In the genomic region with DNA sequence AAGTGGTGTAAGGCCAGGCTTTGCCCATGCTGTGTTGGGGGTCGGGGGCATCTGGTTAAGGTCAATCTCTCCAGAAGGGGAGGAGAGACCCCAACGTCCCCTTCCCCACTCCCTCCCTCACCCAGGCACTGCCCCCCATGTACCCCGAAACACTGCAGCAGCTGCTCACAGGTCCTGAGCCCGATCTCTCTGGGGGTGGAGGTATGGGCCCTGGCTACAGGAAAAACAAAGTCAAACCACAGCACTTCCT, we compare ENCODE assay signal across 9 cellular contexts. TPM values are rescaled to one million over a fixed set of nuclear protein-coding genes. Genes with fewer than 3 reads are reported as not detected.
A peak's percentile ranks its signal among the peaks of the same experiment; 100 is the strongest.
DNase-seq lines count a peak whose midpoint lies in the region; TF ChIP-seq lines count a peak whose summit lies in the region.
"Had no signal": no experiment of that assay in that cellular context is flagged by ENCODE, and none has a peak within 500 bp of the region (broad histone marks: within the 10 kb centered on the region; RNA-seq: fewer than 3 reads in every experiment).

No MANE protein-coding gene starts in this region.

- H3K36me3 ChIP-seq in OCI-LY3 (replicated peaks; ENCODE audit: low read depth, low read length) (peaks cover 21% of the 10 kb centered on the region), esophagus muscularis mucosa (peaks cover 11 to 34% (median 26%) of the 10 kb centered on the region in 4 donors), smooth muscle cell (ENCODE audit: low read depth) (no peaks in the 10 kb centered on the region)

- DNase-seq in GM13976 (ENCODE audit: low spot score) (peak; percentile 72), esophagus muscularis mucosa (ENCODE audit: extremely low spot score) (no peak), smooth muscle cell (lab: John Stamatoyannopoulos, UW; ENCODE audit: unreplicated experiment) (no peak), NCI-H1436 treated with DMSO at 0.1 percent for 48 hours (lab: John Stamatoyannopoulos, UW) (no peak), pons (ENCODE audit: low spot score) (no peak), NCI-H446 treated with DMSO at 0.1 percent for 48 hours (lab: John Stamatoyannopoulos, UW) (no peak), SKM-1 treated with dmso at 0.1 percent for 144 hours (lab: John Stamatoyannopoulos, UW; ENCODE audit: unreplicated experiment) (no peak)
- DNase-seq: hippocampal formation had no signal

- no peaks in the 10 kb centered on the region for H3K79me2 ChIP-seq in OCI-LY3 (ENCODE audit: low read length)
- H3K79me2 ChIP-seq in smooth muscle cell (ENCODE audit: low read depth): no peaks in the 10 kb centered on the region

- WGBS in esophagus muscularis mucosa: 65% methylated on average over 4 of the region's 4 CpGs
- 90% methylated on average over 3 of the region's 4 CpGs for WGBS in smooth muscle cell (ENCODE audit: low lambda C conversion rate)

- peaks cover 19% of the 10 kb centered on the region for H3K4me1 ChIP-seq in OCI-LY3 (ENCODE audit: low read length)
- H3K4me1 ChIP-seq in esophagus muscularis mucosa: peaks cover 24 to 65% (median 51%) of the 10 kb centered on the region in 4 donors
- no peaks in the 10 kb centered on the region for H3K4me1 ChIP-seq in smooth muscle cell (ENCODE audit: low read depth)

- no peaks in the 10 kb centered on the region for H3K27me3 ChIP-seq in OCI-LY3 (ENCODE audit: low read depth, low read length)
- no peaks in the 10 kb centered on the region for H3K27me3 ChIP-seq in esophagus muscularis mucosa
- no peaks in the 10 kb centered on the region for H3K27me3 ChIP-seq in smooth muscle cell (ENCODE audit: low read depth)

- no peak overlapping the region for H3K9ac ChIP-seq in OCI-LY3 (ENCODE audit: low read length)
- H3K9ac ChIP-seq in smooth muscle cell (ENCODE audit: low read depth): no peak overlapping the region

- TF ChIP-seq CTCF in GM13976 (IDR thresholded peaks at IDR 0.05; ENCODE audit: borderline replicate concordance, control extremely low read depth, extremely low read depth, insufficient read depth, missing control alignments) (no peak), OCI-LY3 (IDR thresholded peaks at IDR 0.05; ENCODE audit: low read depth, low read length) (no peak), esophagus muscularis mucosa (IDR thresholded peaks at IDR 0.05) (no peak), smooth muscle cell (IDR thresholded peaks at IDR 0.05; ENCODE audit: borderline replicate concordance, insufficient read depth, poor library complexity, severe bottlenecking) (no peak)

- H3K4me3 ChIP-seq in OCI-LY3 (ENCODE audit: low read length) (peak overlapping the region; percentile 73; the same call in 1 of the 2 replicates), esophagus muscularis mucosa (no peak overlapping the region), smooth muscle cell (no peak overlapping the region)

- H3K27ac ChIP-seq in OCI-LY3 (ENCODE audit: low read length) (0 out of 2 replicates have a peak overlapping the region, but pooled peaks have one; percentile 6), esophagus muscularis mucosa (replicated peaks in 1 of 4) (peak overlapping the region; percentile 64 to 78 (median 74)), smooth muscle cell (ENCODE audit: low read depth) (peak overlapping the region; percentile 55)

- TF ChIP-seq POLR2A in esophagus muscularis mucosa (IDR thresholded peaks at IDR 0.05; ENCODE audit: low read depth): no peak

- intact Hi-C loops in esophagus muscularis mucosa (cut with DNase I): loop anchor here (5.0 kb wide), 1 partner anchor 103 kb away; no protein-coding TSS in a partner anchor

- H3K9me3 ChIP-seq in OCI-LY3 (ENCODE audit: insufficient read depth, low read length): no peaks in the 10 kb centered on the region
- H3K9me3 ChIP-seq in esophagus muscularis mucosa: no peaks in the 10 kb centered on the region
- no peaks in the 10 kb centered on the region for H3K9me3 ChIP-seq in smooth muscle cell (replicated peaks; ENCODE audit: low read depth)

- no peak for TF ChIP-seq EP300 in esophagus muscularis mucosa (IDR thresholded peaks at IDR 0.05)

- H2AFZ ChIP-seq in OCI-LY3 (ENCODE audit: low read depth, low read length) (no peak overlapping the region), smooth muscle cell (ENCODE audit: low read depth) (no peak overlapping the region)

- H4K20me1 ChIP-seq in OCI-LY3 (ENCODE audit: insufficient read depth, low read length) (no peaks in the 10 kb centered on the region), smooth muscle cell (ENCODE audit: low read depth) (peaks cover 6% of the 10 kb centered on the region)

- peaks cover 32% of the 10 kb centered on the region for H3F3A ChIP-seq in smooth muscle cell (ENCODE audit: low read depth)

- in situ Hi-C loops in GM13976 (cut with MboI; ENCODE audit: low sequenced_read_pairs, unreplicated experiment): no loop called here

- H3K4me2 ChIP-seq in OCI-LY3 (ENCODE audit: low read length) (peak overlapping the region; percentile 84), smooth muscle cell (no peak overlapping the region)

RNA-seq across cellular contexts. Expression of a gene that starts 10.2 kb away (rescaled TPM):
- total RNA-seq in esophagus muscularis mucosa (1 to 10 TPM in 3 of 4 donors, under 1 TPM in 1; 0.83 to 2.1 (median 1.6) TPM), smooth muscle cell (3.2 and 5.5 TPM in 2 replicates)
- 1.4 and 6.5 TPM in 2 replicates for polyA plus RNA-seq in smooth muscle cell

RNA-seq across cellular contexts. Expression of a gene that starts 39.2 kb away (rescaled TPM):
- total RNA-seq in esophagus muscularis mucosa (not detected), smooth muscle cell (not detected in 2 replicates)
- 3.4 TPM in 1 of 2 replicates, not detected in the other for polyA plus RNA-seq in smooth muscle cell

RNA-seq across cellular contexts. Expression of a gene that starts 54.9 kb away (rescaled TPM):
- total RNA-seq in esophagus muscularis mucosa (not detected), smooth muscle cell (3.0 TPM in 1 of 2 replicates, not detected in the other)
- polyA plus RNA-seq in smooth muscle cell: 0.56 TPM in 1 of 2 replicates, not detected in the other

Comparison
In these comparisons a context has a peak if more than half of its experiments do, and no peak if none do; other contexts are left out.
1. H3K27ac ChIP-seq: peak in every context shown above with its lines; median percentile 74 in esophagus muscularis mucosa; 55 in smooth muscle cell; 6 in OCI-LY3.